Comparison of ENCODE assay signal across 8 cellular contexts in the genomic region with DNA sequence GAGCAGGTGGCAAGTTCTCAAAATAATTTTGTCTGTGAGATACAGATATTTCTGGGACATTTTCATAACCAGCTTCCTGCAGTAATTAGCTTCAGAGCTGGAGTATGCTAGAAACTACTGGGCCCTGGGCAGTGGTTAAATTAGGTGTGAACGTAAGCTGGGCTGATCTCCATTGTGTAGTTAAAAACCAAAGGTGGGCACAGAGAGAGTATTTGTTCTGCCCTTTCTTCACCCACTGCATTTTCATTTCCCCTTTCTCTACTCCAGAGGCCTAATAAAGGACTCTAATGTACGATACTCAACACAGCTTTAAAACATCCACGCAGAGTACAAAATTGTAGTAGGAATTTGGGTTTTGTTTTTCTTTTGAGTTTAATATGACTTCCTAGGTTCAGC.
DNase-seq lines count a peak whose midpoint lies in the region; ATAC-seq and TF ChIP-seq lines count a peak whose summit lies in the region.

No MANE protein-coding gene starts in this region.

- H3K27me3 ChIP-seq in esophagus (ENCODE audit: control insufficient read depth in 1 of 2, insufficient read depth in 2 of 2, low read length in 2 of 2) = no peaks in the 10 kb centered on the region
- H3K27me3 ChIP-seq in thoracic aorta (replicated peaks; ENCODE audit: insufficient read depth) = no peaks in the 10 kb centered on the region
- H3K27me3 ChIP-seq in spleen (replicated peaks in 1 of 7) = no peaks in the 10 kb centered on the region

- intact Hi-C loops in spleen (cut with DNase I; ENCODE audit: low total_unique reads) = no loop called here

- TF ChIP-seq CTCF in thoracic aorta (IDR thresholded peaks at IDR 0.05) (no peak), spleen (IDR thresholded peaks at IDR 0.05 in 8 of 11, conservative IDR thresholded peaks at IDR 0.05 in 3 of 11) (no peak)

- TF ChIP-seq POLR2A in spleen (IDR thresholded peaks at IDR 0.05) = no peak

- peak; percentile 90 for ATAC-seq in HG03457 (IDR thresholded peaks at IDR 0.05; ENCODE audit: unreplicated experiment)
- no peak for ATAC-seq in thoracic aorta (ENCODE audit: insufficient number of reproducible peaks, low FRiP score, low read depth)

- H3K9me3 ChIP-seq in esophagus (ENCODE audit: control insufficient read depth in 2 of 2, insufficient read depth in 1 of 2, low read depth in 1 of 2, low read length in 1 of 2) (no peaks in the 10 kb centered on the region), thoracic aorta (no peaks in the 10 kb centered on the region), spleen (no peaks in the 10 kb centered on the region)

- H3K4me3 ChIP-seq in esophagus (ENCODE audit: low read depth in 1 of 2, low read length in 2 of 2) (no peak overlapping the region), thoracic aorta (peak overlapping the region; percentile 46), spleen (no peak overlapping the region)

- H3K36me3 ChIP-seq in esophagus (ENCODE audit: control insufficient read depth in 2 of 2, insufficient read depth in 2 of 2, low read length in 1 of 2) = no peaks in the 10 kb centered on the region
- no peaks in the 10 kb centered on the region for H3K36me3 ChIP-seq in thoracic aorta
- no peaks in the 10 kb centered on the region for H3K36me3 ChIP-seq in spleen

- DNase-seq in NCI-H1436 treated with DMSO at 0.1 percent for 48 hours (lab: John Stamatoyannopoulos, UW) (peak; percentile 38), NCI-H1436 (lab: John Stamatoyannopoulos, UW) (no peak), thoracic aorta (ENCODE audit: low spot score) (no peak), DMS 273 treated with DMSO at 0.1 percent for 48 hours (lab: John Stamatoyannopoulos, UW) (no peak), spleen (no peak), substantia nigra (lab: John Stamatoyannopoulos, UW) (no peak)

- no peaks in the 10 kb centered on the region for H3K4me1 ChIP-seq in esophagus (ENCODE audit: control insufficient read depth in 2 of 2, insufficient read depth in 2 of 2, low read length in 1 of 2)
- peaks cover 24 to 56% of the 10 kb centered on the region in 2 donors for H3K4me1 ChIP-seq in thoracic aorta (ENCODE audit: control insufficient read depth in 1 of 2, low read depth in 2 of 2)
- H3K4me1 ChIP-seq in spleen = peaks cover 0 to 10% (median 0%) of the 10 kb centered on the region in 6 donors

- H3K27ac ChIP-seq in esophagus (ENCODE audit: low read depth in 2 of 2, low read length in 1 of 2) (peak overlapping the region; percentile 14 to 81), thoracic aorta (peak overlapping the region; percentile 47 to 71), spleen (no peak overlapping the region), substantia nigra (ENCODE audit: low read depth, low read length, poor library complexity, severe bottlenecking) (no peak overlapping the region)

- 31 to 43% methylated on average over 3 of the region's 3 CpGs for WGBS in esophagus, 2 donors
- 62 to 82% (median 67%) methylated on average over 3 of the region's 3 CpGs for WGBS in spleen, 5 donors

Comparison
In these comparisons a context has a peak if more than half of its experiments do, and no peak if none do; other contexts are left out.
1. H3K27ac ChIP-seq: peak in esophagus (2 of 2) and thoracic aorta (2 of 2); none in spleen (0 of 8) and substantia nigra (single experiment).